Comparison of ENCODE assay signal across 24 cellular contexts in the genomic region with DNA sequence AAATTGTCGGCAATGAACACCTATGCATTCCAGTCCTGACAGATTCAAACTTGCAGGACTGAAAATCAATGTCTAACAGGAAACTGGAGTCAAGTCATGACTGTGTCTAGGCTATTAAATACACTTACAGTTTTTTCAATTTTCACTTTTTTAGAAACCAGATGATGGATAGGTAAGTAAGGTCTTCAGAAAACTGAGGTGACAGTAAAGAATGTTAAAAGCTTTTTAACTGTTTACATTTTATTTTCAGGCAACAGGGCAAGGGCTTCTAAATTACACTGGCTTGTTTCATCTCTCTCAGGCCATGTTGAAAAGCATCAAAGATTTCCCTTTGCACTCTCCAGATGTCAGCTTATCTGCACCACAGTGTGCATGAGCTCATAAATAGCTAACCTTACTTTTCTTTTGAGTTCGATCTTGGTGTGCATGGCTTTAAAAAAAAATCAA.
DNase-seq lines count a peak whose midpoint lies in the region; ATAC-seq and TF ChIP-seq lines count a peak whose summit lies in the region.
"Had no signal": no experiment of that assay in that cellular context is flagged by ENCODE, and none has a peak within 500 bp of the region (broad histone marks: within the 10 kb centered on the region; RNA-seq: fewer than 3 reads in every experiment).

No MANE protein-coding gene starts in this region.

- TF ChIP-seq CTCF in coronary artery (IDR thresholded peaks at IDR 0.05) (no peak), right atrium auricular region (IDR thresholded peaks at IDR 0.05) (no peak), stomach (IDR thresholded peaks at IDR 0.05) (no peak), endothelial cell (IDR thresholded peaks at IDR 0.05; ENCODE audit: unreplicated experiment) (no peak), nephron progenitor cell (IDR thresholded peaks at IDR 0.05) (no peak), GM13977 (IDR thresholded peaks at IDR 0.05; ENCODE audit: extremely low read depth, insufficient read depth, missing control alignments) (no peak)

- H3K36me3 Mint-ChIP-seq in endothelial cell (ENCODE audit: low read depth, unreplicated experiment): peaks cover 12% of the 10 kb centered on the region
- peaks cover 9% of the 10 kb centered on the region for H3K36me3 Mint-ChIP-seq in nephron progenitor cell (ENCODE audit: low read depth)

- H3K4me2 ChIP-seq in Karpas-422 (ENCODE audit: low read depth, low read length, poor library complexity, severe bottlenecking): peak overlapping the region; percentile 21

- peaks cover 1% of the 10 kb centered on the region for H3K27me3 Mint-ChIP-seq in endothelial cell (ENCODE audit: unreplicated experiment)
- no peaks in the 10 kb centered on the region for H3K27me3 Mint-ChIP-seq in nephron progenitor cell (ENCODE audit: low read depth, poor library complexity)
- H3K27me3 Mint-ChIP-seq: activated naive CD8-positive, alpha-beta T cell treated with anti-CD3 and anti-CD28 coated beads, Interleukin-2, amount 10 ng/mL, durations not matched to agents 7 days and 5 days; dendritic cell treated with granulocyte-macrophage colony-stimulating factor and Interleukin-4, amounts not matched to agents 40 ng/mL and 50 ng/mL, for 4 days had no signal

- intact Hi-C loops in stomach (cut with DNase I; ENCODE audit: low total_unique reads): loop anchor here (10.0 kb wide), 1 partner anchor 94 kb away; no protein-coding TSS in a partner anchor

- H3K9ac ChIP-seq in Karpas-422 (ENCODE audit: low read length): peak overlapping the region; percentile 13

- DNase-seq in Karpas-422: peak; percentile 39
- no peak for DNase-seq in coronary artery (ENCODE audit: low spot score)
- DNase-seq in right atrium auricular region (ENCODE audit: low spot score): no peak
- DNase-seq in stomach: no peak
- no peak for DNase-seq in endothelial cell (ENCODE audit: low spot score)
- no peak for DNase-seq in nephron progenitor cell
- no peak for DNase-seq in GM13977 (ENCODE audit: low spot score)
- DNase-seq: ACHN; activated CD4-positive, alpha-beta T cell treated with anti-CD3 and anti-CD28 coated beads for 4 hours; activated naive CD8-positive, alpha-beta T cell treated with anti-CD3 and anti-CD28 coated beads, Interleukin-2, amount 10 ng/mL, durations not matched to agents 7 days and 5 days; body of pancreas; C1 segment of cervical spinal cord; EL; H9; left cardiac atrium; NCI-H1417 treated with DMSO at 0.1 percent for 48 hours; NCI-H2171 treated with DMSO at 0.1 percent for 48 hours; NCI-H526 treated with DMSO at 0.1 percent for 48 hours; psoas muscle; SHP77 treated with DMSO at 0.1 percent for 48 hours; stimulated activated CD4-positive, alpha-beta T cell treated with anti-CD3 and anti-CD28 coated beads, Interleukin-4, amount 100 ng/mL, for 4 hours had no signal

- H3K4me3 ChIP-seq in Karpas-422 (ENCODE audit: low read length): no peak overlapping the region
- H3K4me3 ChIP-seq in coronary artery: no peak overlapping the region
- H3K4me3 ChIP-seq in right atrium auricular region: no peak overlapping the region
- no peak overlapping the region for H3K4me3 ChIP-seq in stomach
- H3K4me3 ChIP-seq: body of pancreas, psoas muscle had no signal

- no peak overlapping the region for H2AFZ ChIP-seq in Karpas-422 (ENCODE audit: low read length)

- no peak for ATAC-seq in HG02852 (IDR thresholded peaks at IDR 0.05; ENCODE audit: unreplicated experiment)
- ATAC-seq: body of pancreas, psoas muscle had no signal

- H3K27ac ChIP-seq in Karpas-422 (ENCODE audit: low read length): peak overlapping the region; percentile 52
- peak overlapping the region; percentile 59 to 79 for H3K27ac ChIP-seq in coronary artery
- peak overlapping the region; percentile 32 to 57 for H3K27ac ChIP-seq in right atrium auricular region
- peak overlapping the region in 4 of 5 donors; percentile 64 to 83 (median 74) for H3K27ac ChIP-seq in stomach
- H3K27ac ChIP-seq: body of pancreas, psoas muscle had no signal

- H4K20me1 ChIP-seq in Karpas-422 (ENCODE audit: insufficient read depth, low read depth, low read length): no peaks in the 10 kb centered on the region

- 63 to 70% (median 68%) methylated on average over 2 of the region's 2 CpGs for WGBS in stomach, 5 donors

- no peaks in the 10 kb centered on the region for H3K27me3 ChIP-seq in Karpas-422 (ENCODE audit: low read length)
- H3K27me3 ChIP-seq in right atrium auricular region: no peaks in the 10 kb centered on the region
- no peaks in the 10 kb centered on the region for H3K27me3 ChIP-seq in stomach
- H3K27me3 ChIP-seq: body of pancreas had no signal

- no peaks in the 10 kb centered on the region for H3K9me2 ChIP-seq in Karpas-422 (replicated peaks; ENCODE audit: insufficient read depth, low read length)

- TF ChIP-seq POLR2A in stomach (IDR thresholded peaks at IDR 0.05): no peak

- no peaks in the 10 kb centered on the region for H3K9me3 ChIP-seq in Karpas-422 (ENCODE audit: low read length)
- no peaks in the 10 kb centered on the region for H3K9me3 ChIP-seq in right atrium auricular region
- H3K9me3 ChIP-seq in stomach: no peaks in the 10 kb centered on the region
- H3K9me3 ChIP-seq: body of pancreas, psoas muscle had no signal

- H3K4me3 Mint-ChIP-seq in endothelial cell (ENCODE audit: unreplicated experiment) (no peak overlapping the region), nephron progenitor cell (no peak overlapping the region)
- H3K4me3 Mint-ChIP-seq: activated naive CD8-positive, alpha-beta T cell treated with anti-CD3 and anti-CD28 coated beads, Interleukin-2, amount 10 ng/mL, durations not matched to agents 7 days and 5 days; dendritic cell treated with granulocyte-macrophage colony-stimulating factor and Interleukin-4, amounts not matched to agents 40 ng/mL and 50 ng/mL, for 4 days; H9 had no signal

- no peak for TF ChIP-seq EP300 in stomach (IDR thresholded peaks at IDR 0.05)

- H3K27ac Mint-ChIP-seq in endothelial cell (ENCODE audit: unreplicated experiment): no peak overlapping the region
- no peak overlapping the region for H3K27ac Mint-ChIP-seq in nephron progenitor cell
- H3K27ac Mint-ChIP-seq: activated naive CD8-positive, alpha-beta T cell treated with anti-CD3 and anti-CD28 coated beads, Interleukin-2, amount 10 ng/mL, durations not matched to agents 7 days and 5 days; activated T-helper 2 cell treated with anti-CD3 and anti-CD28 coated beads, Interferon-gamma antibody, Interleukin-2, Interleukin-4, amounts not matched to agents 10 μg/mL and 5 μg/mL and 100 μg/mL, durations not matched to agents 14 hours and 24 hours and 36 hours; dendritic cell treated with granulocyte-macrophage colony-stimulating factor and Interleukin-4, amounts not matched to agents 40 ng/mL and 50 ng/mL, for 4 days had no signal

- peaks cover 14% of the 10 kb centered on the region for H3K79me2 ChIP-seq in Karpas-422 (ENCODE audit: low read length)

- H3K36me3 ChIP-seq in Karpas-422 (ENCODE audit: insufficient read depth, low read length): peaks cover 15% of the 10 kb centered on the region; the same call in 1 of the 2 replicates
- H3K36me3 ChIP-seq in right atrium auricular region: peaks cover 13% of the 10 kb centered on the region
- H3K36me3 ChIP-seq in stomach: peaks cover 12 to 39% (median 21%) of the 10 kb centered on the region in 4 donors

- H3K9me3 Mint-ChIP-seq in endothelial cell (ENCODE audit: unreplicated experiment) (no peaks in the 10 kb centered on the region), nephron progenitor cell (no peaks in the 10 kb centered on the region)
- H3K9me3 Mint-ChIP-seq: activated naive CD8-positive, alpha-beta T cell treated with anti-CD3 and anti-CD28 coated beads, Interleukin-2, amount 10 ng/mL, durations not matched to agents 7 days and 5 days; activated T-helper 2 cell treated with anti-CD3 and anti-CD28 coated beads, Interferon-gamma antibody, Interleukin-2, Interleukin-4, amounts not matched to agents 10 μg/mL and 5 μg/mL and 100 μg/mL, durations not matched to agents 14 hours and 24 hours and 36 hours; dendritic cell treated with granulocyte-macrophage colony-stimulating factor and Interleukin-4, amounts not matched to agents 40 ng/mL and 50 ng/mL, for 4 days; H9 had no signal

- in situ Hi-C loops in GM13977 (cut with MboI; ENCODE audit: low pct_unique_long_range_greater_than_20kb, low sequenced_read_pairs, unreplicated experiment): no loop called here

- H3K4me1 Mint-ChIP-seq in endothelial cell (ENCODE audit: unreplicated experiment) (peaks cover 2% of the 10 kb centered on the region), nephron progenitor cell (no peaks in the 10 kb centered on the region)
- H3K4me1 Mint-ChIP-seq: activated naive CD8-positive, alpha-beta T cell treated with anti-CD3 and anti-CD28 coated beads, Interleukin-2, amount 10 ng/mL, durations not matched to agents 7 days and 5 days had no signal

- H3K4me1 ChIP-seq in Karpas-422 (ENCODE audit: low read length): peaks cover 47% of the 10 kb centered on the region
- peaks cover 0 to 74% of the 10 kb centered on the region in 2 donors for H3K4me1 ChIP-seq in right atrium auricular region
- peaks cover 0 to 85% (median 50%) of the 10 kb centered on the region in 4 donors for H3K4me1 ChIP-seq in stomach
